ENCODE assay signal across 1 cellular context in the genomic region with DNA sequence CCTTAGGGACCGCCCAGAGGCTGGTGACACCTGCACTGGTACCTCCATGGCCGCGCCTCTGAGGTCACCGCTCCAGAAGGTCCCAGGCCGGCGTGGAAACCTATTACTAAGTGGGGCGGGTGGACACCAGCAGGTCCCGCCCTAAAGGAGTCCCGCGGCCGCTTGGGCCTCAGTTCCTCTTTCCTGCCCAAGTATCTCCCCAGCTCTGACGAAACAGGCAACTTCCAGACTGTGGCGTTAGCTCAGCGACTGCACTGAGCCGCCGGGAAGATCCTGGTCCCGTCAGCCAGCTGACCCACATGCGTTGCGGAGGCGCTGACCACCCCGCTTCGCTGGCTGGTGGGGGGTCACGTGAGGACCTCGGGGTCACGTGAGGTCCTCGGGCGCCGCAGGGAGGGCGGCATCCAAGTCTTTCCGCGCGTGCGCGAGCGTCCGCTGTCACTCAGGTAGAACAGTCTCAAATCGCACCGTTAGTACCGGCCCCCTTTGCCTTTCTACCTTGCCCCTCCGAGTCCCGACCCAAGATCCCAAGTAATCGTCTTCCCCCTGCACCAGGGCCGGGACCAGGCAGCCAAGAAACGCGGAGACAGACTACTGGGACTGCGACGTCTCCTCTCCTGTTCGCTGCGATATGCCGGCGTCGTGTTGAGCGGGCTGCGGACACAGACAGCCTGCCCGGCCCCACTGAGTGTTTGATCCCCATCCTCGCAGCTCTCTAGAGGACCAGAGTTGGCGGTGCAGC.
TF ChIP-seq lines count a peak whose summit lies in the region.

No MANE protein-coding gene starts in this region.

TF ChIP-seq in HepG2, 621 proteins besides CTCF, POLR2A, EP300 and RAD21 (continued from another document and continues in another):
- TF ChIP-seq RXRB (CRISPR knock-in tag; IDR thresholded peaks at IDR 0.05; ENCODE audit: borderline replicate concordance) (peak; percentile 70; the same call in 1 of the 2 replicates), ZNF75D (CRISPR knock-in tag; IDR thresholded peaks at IDR 0.05; ENCODE audit: borderline replicate concordance) (no peak), CEBPB (IDR thresholded peaks at IDR 0.05; ENCODE audit: borderline replicate concordance, low read depth, low read length) (no peak), ZSCAN9 (CRISPR knock-in tag; IDR thresholded peaks at IDR 0.05; ENCODE audit: borderline replicate concordance) (no peak), KMT2A (CRISPR knock-in tag; IDR thresholded peaks at IDR 0.05) (peak; percentile 51; the same call in 1 of the 2 replicates), ZNF484 (CRISPR knock-in tag; IDR thresholded peaks at IDR 0.05; ENCODE audit: borderline replicate concordance, low read depth) (no peak), CBX2 (IDR thresholded peaks at IDR 0.05; ENCODE audit: low read depth, low read length) (no peak), CBX2 (CRISPR knock-in tag; IDR thresholded peaks at IDR 0.05; ENCODE audit: low read depth) (no peak), NFKBIZ (CRISPR knock-in tag; IDR thresholded peaks at IDR 0.05) (no peak), ZSCAN31 (CRISPR knock-in tag; IDR thresholded peaks at IDR 0.05; ENCODE audit: low read depth) (no peak), GFI1 (CRISPR knock-in tag; IDR thresholded peaks at IDR 0.05; ENCODE audit: borderline replicate concordance) (no peak), HMG20A (CRISPR knock-in tag; IDR thresholded peaks at IDR 0.05; ENCODE audit: borderline replicate concordance) (no peak), HOXA9 (CRISPR knock-in tag; IDR thresholded peaks at IDR 0.05; ENCODE audit: borderline replicate concordance) (0 out of 2 replicates have a peak, but pooled peaks have one; percentile 74), ZNF670 (CRISPR knock-in tag; IDR thresholded peaks at IDR 0.05; ENCODE audit: borderline replicate concordance) (no peak), POLR2AphosphoS5 (IDR thresholded peaks at IDR 0.05; ENCODE audit: low read depth, low read length) (peak; percentile 59), ZNF564 (CRISPR knock-in tag; IDR thresholded peaks at IDR 0.05) (no peak), ZSCAN30 (CRISPR knock-in tag; IDR thresholded peaks at IDR 0.05) (no peak), ZNF572 (CRISPR knock-in tag; IDR thresholded peaks at IDR 0.05) (no peak), ZBTB7A (CRISPR knock-in tag; IDR thresholded peaks at IDR 0.05) (0 out of 2 replicates have a peak, but pooled peaks have one; percentile 40), ZNF674 (CRISPR knock-in tag; IDR thresholded peaks at IDR 0.05; ENCODE audit: low read depth) (no peak), ZNF12 (CRISPR knock-in tag; IDR thresholded peaks at IDR 0.05) (no peak), ZFYVE20 (CRISPR knock-in tag; IDR thresholded peaks at IDR 0.05; ENCODE audit: borderline replicate concordance, low read depth) (no peak), SETDB1 (CRISPR knock-in tag; IDR thresholded peaks at IDR 0.05; ENCODE audit: borderline replicate concordance) (no peak), ZFP1 (CRISPR knock-in tag; IDR thresholded peaks at IDR 0.05) (no peak), LCORL (IDR thresholded peaks at IDR 0.05) (no peak), LCORL (CRISPR knock-in tag; IDR thresholded peaks at IDR 0.05) (no peak), ISL2 (CRISPR knock-in tag; IDR thresholded peaks at IDR 0.05) (no peak), NFE2 (CRISPR knock-in tag; IDR thresholded peaks at IDR 0.05) (no peak), ZNF205 (CRISPR knock-in tag; IDR thresholded peaks at IDR 0.05) (peak; percentile 63; the same call in 1 of the 2 replicates), TOE1 (CRISPR knock-in tag; IDR thresholded peaks at IDR 0.05) (no peak), CENPT (CRISPR knock-in tag; IDR thresholded peaks at IDR 0.05; ENCODE audit: low read depth) (0 out of 2 replicates have a peak, but pooled peaks have one; percentile 58), TCF7 (IDR thresholded peaks at IDR 0.05; ENCODE audit: low read depth) (no peak), ZNF780A (CRISPR knock-in tag; IDR thresholded peaks at IDR 0.05) (peak; percentile 72; the same call in 1 of the 2 replicates), DR1 (CRISPR knock-in tag; IDR thresholded peaks at IDR 0.05) (no peak), PHF8 (CRISPR knock-in tag; IDR thresholded peaks at IDR 0.05) (peak; percentile 75), ZMYM4 (CRISPR knock-in tag; IDR thresholded peaks at IDR 0.05) (peak; percentile 41; the same call in 1 of the 2 replicates), SMARCE1 (IDR thresholded peaks at IDR 0.05; ENCODE audit: borderline replicate concordance) (no peak), U2AF2 (IDR thresholded peaks at IDR 0.05; ENCODE audit: low read depth, low read length) (no peak), HMG20B (CRISPR knock-in tag; conservative IDR thresholded peaks at IDR 0.05) (0 out of 2 replicates have a peak, but pooled peaks have one; percentile 22), PPARG (CRISPR knock-in tag; conservative IDR thresholded peaks at IDR 0.05) (no peak), ASH2L (IDR thresholded peaks at IDR 0.05; ENCODE audit: insufficient read length, low read depth, low read length) (peak; percentile 34), ZNF839 (CRISPR knock-in tag; IDR thresholded peaks at IDR 0.05; ENCODE audit: borderline replicate concordance) (no peak)
- TF ChIP-seq, protein P1, sequence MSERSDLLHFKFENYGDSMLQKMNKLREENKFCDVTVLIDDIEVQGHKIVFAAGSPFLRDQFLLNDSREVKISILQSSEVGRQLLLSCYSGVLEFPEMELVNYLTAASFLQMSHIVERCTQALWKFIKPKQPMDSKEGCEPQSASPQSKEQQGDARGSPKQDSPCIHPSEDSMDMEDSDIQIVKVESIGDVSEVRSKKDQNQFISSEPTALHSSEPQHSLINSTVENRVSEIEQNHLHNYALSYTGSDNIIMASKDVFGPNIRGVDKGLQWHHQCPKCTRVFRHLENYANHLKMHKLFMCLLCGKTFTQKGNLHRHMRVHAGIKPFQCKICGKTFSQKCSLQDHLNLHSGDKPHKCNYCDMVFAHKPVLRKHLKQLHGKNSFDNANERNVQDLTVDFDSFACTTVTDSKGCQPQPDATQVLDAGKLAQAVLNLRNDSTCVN (CRISPR knock-in tag; IDR thresholded peaks at IDR 0.05; ENCODE audit: borderline replicate concordance): no peak
- TF ChIP-seq, protein P2, sequence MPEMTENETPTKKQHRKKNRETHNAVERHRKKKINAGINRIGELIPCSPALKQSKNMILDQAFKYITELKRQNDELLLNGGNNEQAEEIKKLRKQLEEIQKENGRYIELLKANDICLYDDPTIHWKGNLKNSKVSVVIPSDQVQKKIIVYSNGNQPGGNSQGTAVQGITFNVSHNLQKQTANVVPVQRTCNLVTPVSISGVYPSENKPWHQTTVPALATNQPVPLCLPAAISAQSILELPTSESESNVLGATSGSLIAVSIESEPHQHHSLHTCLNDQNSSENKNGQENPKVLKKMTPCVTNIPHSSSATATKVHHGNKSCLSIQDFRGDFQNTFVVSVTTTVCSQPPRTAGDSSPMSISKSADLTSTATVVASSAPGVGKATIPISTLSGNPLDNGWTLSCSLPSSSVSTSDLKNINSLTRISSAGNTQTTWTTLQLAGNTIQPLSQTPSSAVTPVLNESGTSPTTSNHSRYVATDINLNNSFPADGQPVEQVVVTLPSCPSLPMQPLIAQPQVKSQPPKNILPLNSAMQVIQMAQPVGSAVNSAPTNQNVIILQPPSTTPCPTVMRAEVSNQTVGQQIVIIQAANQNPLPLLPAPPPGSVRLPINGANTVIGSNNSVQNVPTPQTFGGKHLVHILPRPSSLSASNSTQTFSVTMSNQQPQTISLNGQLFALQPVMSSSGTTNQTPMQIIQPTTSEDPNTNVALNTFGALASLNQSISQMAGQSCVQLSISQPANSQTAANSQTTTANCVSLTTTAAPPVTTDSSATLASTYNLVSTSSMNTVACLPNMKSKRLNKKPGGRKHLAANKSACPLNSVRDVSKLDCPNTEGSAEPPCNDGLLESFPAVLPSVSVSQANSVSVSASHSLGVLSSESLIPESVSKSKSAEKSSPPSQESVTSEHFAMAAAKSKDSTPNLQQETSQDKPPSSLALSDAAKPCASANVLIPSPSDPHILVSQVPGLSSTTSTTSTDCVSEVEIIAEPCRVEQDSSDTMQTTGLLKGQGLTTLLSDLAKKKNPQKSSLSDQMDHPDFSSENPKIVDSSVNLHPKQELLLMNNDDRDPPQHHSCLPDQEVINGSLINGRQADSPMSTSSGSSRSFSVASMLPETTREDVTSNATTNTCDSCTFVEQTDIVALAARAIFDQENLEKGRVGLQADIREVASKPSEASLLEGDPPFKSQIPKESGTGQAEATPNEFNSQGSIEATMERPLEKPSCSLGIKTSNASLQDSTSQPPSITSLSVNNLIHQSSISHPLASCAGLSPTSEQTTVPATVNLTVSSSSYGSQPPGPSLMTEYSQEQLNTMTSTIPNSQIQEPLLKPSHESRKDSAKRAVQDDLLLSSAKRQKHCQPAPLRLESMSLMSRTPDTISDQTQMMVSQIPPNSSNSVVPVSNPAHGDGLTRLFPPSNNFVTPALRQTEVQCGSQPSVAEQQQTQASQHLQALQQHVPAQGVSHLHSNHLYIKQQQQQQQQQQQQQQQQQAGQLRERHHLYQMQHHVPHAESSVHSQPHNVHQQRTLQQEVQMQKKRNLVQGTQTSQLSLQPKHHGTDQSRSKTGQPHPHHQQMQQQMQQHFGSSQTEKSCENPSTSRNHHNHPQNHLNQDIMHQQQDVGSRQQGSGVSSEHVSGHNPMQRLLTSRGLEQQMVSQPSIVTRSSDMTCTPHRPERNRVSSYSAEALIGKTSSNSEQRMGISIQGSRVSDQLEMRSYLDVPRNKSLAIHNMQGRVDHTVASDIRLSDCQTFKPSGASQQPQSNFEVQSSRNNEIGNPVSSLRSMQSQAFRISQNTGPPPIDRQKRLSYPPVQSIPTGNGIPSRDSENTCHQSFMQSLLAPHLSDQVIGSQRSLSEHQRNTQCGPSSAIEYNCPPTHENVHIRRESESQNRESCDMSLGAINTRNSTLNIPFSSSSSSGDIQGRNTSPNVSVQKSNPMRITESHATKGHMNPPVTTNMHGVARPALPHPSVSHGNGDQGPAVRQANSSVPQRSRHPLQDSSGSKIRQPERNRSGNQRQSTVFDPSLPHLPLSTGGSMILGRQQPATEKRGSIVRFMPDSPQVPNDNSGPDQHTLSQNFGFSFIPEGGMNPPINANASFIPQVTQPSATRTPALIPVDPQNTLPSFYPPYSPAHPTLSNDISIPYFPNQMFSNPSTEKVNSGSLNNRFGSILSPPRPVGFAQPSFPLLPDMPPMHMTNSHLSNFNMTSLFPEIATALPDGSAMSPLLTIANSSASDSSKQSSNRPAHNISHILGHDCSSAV (CRISPR knock-in tag; IDR thresholded peaks at IDR 0.05; ENCODE audit: borderline replicate concordance): 0 out of 2 replicates have a peak, but pooled peaks have one; percentile 26
- TF ChIP-seq, protein P3, sequence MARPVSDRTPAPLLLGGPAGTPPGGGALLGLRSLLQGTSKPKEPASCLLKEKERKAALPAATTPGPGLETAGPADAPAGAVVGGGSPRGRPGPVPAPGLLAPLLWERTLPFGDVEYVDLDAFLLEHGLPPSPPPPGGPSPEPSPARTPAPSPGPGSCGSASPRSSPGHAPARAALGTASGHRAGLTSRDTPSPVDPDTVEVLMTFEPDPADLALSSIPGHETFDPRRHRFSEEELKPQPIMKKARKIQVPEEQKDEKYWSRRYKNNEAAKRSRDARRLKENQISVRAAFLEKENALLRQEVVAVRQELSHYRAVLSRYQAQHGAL (CRISPR knock-in tag; IDR thresholded peaks at IDR 0.05; ENCODE audit: not compliant biosample characterization): no peak
- TF ChIP-seq, protein P4, sequence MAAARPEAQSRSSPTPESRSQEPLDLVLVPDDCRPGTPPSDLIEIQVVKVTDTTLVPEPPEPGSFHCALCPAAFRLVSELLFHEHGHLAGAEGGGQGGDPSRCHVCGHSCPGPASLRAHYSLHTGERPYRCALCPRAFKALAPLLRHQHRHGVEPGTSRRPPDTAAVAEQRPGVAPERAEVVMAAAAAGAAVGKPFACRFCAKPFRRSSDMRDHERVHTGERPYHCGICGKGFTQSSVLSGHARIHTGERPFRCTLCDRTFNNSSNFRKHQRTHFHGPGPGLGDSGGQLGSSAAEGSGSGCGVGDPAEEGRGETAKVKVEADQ (CRISPR knock-in tag; IDR thresholded peaks at IDR 0.05; ENCODE audit: borderline replicate concordance): no peak
- TF ChIP-seq, protein P5, sequence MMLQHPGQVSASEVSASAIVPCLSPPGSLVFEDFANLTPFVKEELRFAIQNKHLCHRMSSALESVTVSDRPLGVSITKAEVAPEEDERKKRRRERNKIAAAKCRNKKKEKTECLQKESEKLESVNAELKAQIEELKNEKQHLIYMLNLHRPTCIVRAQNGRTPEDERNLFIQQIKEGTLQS (CRISPR knock-in tag; IDR thresholded peaks at IDR 0.05): no peak
- TF ChIP-seq, protein P6, sequence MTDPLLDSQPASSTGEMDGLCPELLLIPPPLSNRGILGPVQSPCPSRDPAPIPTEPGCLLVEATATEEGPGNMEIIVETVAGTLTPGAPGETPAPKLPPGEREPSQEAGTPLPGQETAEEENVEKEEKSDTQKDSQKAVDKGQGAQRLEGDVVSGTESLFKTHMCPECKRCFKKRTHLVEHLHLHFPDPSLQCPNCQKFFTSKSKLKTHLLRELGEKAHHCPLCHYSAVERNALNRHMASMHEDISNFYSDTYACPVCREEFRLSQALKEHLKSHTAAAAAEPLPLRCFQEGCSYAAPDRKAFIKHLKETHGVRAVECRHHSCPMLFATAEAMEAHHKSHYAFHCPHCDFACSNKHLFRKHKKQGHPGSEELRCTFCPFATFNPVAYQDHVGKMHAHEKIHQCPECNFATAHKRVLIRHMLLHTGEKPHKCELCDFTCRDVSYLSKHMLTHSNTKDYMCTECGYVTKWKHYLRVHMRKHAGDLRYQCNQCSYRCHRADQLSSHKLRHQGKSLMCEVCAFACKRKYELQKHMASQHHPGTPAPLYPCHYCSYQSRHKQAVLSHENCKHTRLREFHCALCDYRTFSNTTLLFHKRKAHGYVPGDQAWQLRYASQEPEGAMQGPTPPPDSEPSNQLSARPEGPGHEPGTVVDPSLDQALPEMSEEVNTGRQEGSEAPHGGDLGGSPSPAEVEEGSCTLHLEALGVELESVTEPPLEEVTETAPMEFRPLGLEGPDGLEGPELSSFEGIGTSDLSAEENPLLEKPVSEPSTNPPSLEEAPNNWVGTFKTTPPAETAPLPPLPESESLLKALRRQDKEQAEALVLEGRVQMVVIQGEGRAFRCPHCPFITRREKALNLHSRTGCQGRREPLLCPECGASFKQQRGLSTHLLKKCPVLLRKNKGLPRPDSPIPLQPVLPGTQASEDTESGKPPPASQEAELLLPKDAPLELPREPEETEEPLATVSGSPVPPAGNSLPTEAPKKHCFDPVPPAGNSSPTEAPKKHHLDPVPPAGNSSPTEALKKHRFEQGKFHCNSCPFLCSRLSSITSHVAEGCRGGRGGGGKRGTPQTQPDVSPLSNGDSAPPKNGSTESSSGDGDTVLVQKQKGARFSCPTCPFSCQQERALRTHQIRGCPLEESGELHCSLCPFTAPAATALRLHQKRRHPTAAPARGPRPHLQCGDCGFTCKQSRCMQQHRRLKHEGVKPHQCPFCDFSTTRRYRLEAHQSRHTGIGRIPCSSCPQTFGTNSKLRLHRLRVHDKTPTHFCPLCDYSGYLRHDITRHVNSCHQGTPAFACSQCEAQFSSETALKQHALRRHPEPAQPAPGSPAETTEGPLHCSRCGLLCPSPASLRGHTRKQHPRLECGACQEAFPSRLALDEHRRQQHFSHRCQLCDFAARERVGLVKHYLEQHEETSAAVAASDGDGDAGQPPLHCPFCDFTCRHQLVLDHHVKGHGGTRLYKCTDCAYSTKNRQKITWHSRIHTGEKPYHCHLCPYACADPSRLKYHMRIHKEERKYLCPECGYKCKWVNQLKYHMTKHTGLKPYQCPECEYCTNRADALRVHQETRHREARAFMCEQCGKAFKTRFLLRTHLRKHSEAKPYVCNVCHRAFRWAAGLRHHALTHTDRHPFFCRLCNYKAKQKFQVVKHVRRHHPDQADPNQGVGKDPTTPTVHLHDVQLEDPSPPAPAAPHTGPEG (CRISPR knock-in tag; IDR thresholded peaks at IDR 0.05): no peak
